ENCODE assay signal across 1 cellular context in the genomic region with DNA sequence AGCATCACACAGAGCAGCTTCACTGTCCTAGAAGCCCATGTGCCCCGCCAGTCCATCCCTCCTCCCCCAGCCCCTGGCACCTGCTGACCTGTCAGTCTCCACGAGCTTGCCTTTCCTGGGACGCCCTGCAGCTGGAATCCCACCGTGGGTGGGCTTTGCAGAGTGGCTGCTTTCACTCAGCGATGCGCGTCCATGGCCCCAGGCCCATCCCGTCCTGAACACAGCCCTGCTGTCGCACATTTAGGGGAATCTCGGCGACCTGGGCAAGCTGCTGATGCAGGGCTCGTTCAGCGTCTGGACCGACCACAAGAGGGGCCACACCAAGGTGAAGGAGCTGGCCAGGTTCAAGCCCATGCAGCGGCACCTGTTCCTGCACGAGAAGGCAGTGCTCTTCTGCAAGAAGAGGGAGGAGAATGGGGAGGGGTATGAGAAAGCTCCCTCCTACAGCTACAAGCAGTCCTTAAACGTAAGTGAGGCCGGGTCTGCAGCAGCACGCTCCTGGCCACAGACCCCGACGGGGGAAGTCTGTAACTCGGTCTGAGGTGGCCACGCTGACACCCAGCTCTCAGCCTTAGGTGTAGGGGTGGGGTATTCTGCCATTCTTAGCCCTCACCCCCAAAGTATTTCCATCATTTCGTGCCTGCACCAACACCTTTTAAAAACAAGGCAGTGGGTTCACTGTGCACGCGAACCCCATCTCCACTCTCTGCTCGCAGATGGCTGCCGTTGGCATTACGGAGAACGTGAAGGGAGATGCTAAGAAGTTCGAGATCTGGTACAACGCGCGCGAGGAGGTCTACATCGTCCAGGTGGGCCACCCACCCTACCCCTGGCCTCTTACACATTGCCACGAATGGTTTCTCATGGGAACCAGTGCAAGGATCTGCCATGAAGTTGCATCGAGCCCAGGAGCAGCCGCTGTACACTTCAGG.
TF ChIP-seq lines count a peak whose summit lies in the region.

No MANE protein-coding gene starts in this region.

TF ChIP-seq in WTC11, 78 proteins besides CTCF, POLR2A, EP300 and RAD21 (continued from another document):
- TF ChIP-seq, protein P1, sequence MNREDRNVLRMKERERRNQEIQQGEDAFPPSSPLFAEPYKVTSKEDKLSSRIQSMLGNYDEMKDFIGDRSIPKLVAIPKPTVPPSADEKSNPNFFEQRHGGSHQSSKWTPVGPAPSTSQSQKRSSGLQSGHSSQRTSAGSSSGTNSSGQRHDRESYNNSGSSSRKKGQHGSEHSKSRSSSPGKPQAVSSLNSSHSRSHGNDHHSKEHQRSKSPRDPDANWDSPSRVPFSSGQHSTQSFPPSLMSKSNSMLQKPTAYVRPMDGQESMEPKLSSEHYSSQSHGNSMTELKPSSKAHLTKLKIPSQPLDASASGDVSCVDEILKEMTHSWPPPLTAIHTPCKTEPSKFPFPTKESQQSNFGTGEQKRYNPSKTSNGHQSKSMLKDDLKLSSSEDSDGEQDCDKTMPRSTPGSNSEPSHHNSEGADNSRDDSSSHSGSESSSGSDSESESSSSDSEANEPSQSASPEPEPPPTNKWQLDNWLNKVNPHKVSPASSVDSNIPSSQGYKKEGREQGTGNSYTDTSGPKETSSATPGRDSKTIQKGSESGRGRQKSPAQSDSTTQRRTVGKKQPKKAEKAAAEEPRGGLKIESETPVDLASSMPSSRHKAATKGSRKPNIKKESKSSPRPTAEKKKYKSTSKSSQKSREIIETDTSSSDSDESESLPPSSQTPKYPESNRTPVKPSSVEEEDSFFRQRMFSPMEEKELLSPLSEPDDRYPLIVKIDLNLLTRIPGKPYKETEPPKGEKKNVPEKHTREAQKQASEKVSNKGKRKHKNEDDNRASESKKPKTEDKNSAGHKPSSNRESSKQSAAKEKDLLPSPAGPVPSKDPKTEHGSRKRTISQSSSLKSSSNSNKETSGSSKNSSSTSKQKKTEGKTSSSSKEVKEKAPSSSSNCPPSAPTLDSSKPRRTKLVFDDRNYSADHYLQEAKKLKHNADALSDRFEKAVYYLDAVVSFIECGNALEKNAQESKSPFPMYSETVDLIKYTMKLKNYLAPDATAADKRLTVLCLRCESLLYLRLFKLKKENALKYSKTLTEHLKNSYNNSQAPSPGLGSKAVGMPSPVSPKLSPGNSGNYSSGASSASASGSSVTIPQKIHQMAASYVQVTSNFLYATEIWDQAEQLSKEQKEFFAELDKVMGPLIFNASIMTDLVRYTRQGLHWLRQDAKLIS (CRISPR knock-in tag; IDR thresholded peaks at IDR 0.05; ENCODE audit: borderline replicate concordance) = no peak
- TF ChIP-seq TEAD4 (CRISPR knock-in tag; IDR thresholded peaks at IDR 0.05) (no peak), NFE2L1 (CRISPR knock-in tag; IDR thresholded peaks at IDR 0.05) (no peak), ELF4 (CRISPR knock-in tag; IDR thresholded peaks at IDR 0.05; ENCODE audit: low read depth) (no peak), JAZF1 (CRISPR knock-in tag; IDR thresholded peaks at IDR 0.05) (no peak), MXD4 (CRISPR knock-in tag; IDR thresholded peaks at IDR 0.05; ENCODE audit: borderline replicate concordance) (no peak), GRHL2 (CRISPR knock-in tag; IDR thresholded peaks at IDR 0.05; ENCODE audit: insufficient replicate concordance, severe bottlenecking) (no peak), IRF2 (CRISPR knock-in tag; IDR thresholded peaks at IDR 0.05; ENCODE audit: borderline replicate concordance, low read depth) (no peak), CREM (CRISPR knock-in tag; IDR thresholded peaks at IDR 0.05) (no peak), TCF7 (CRISPR knock-in tag; IDR thresholded peaks at IDR 0.05; ENCODE audit: low read depth) (no peak), SOX15 (CRISPR knock-in tag; IDR thresholded peaks at IDR 0.05) (no peak)
- TF ChIP-seq, protein P2, sequence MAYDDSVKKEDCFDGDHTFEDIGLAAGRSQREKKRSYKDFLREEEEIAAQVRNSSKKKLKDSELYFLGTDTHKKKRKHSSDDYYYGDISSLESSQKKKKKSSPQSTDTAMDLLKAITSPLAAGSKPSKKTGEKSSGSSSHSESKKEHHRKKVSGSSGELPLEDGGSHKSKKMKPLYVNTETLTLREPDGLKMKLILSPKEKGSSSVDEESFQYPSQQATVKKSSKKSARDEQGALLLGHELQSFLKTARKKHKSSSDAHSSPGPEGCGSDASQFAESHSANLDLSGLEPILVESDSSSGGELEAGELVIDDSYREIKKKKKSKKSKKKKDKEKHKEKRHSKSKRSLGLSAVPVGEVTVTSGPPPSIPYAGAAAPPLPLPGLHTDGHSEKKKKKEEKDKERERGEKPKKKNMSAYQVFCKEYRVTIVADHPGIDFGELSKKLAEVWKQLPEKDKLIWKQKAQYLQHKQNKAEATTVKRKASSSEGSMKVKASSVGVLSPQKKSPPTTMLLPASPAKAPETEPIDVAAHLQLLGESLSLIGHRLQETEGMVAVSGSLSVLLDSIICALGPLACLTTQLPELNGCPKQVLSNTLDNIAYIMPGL (CRISPR knock-in tag; IDR thresholded peaks at IDR 0.05) = no peak
- TF ChIP-seq, protein P3, sequence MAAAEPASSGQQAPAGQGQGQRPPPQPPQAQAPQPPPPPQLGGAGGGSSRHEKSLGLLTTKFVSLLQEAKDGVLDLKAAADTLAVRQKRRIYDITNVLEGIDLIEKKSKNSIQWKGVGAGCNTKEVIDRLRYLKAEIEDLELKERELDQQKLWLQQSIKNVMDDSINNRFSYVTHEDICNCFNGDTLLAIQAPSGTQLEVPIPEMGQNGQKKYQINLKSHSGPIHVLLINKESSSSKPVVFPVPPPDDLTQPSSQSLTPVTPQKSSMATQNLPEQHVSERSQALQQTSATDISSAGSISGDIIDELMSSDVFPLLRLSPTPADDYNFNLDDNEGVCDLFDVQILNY (CRISPR knock-in tag; IDR thresholded peaks at IDR 0.05) = no peak
- TF ChIP-seq, protein P4, sequence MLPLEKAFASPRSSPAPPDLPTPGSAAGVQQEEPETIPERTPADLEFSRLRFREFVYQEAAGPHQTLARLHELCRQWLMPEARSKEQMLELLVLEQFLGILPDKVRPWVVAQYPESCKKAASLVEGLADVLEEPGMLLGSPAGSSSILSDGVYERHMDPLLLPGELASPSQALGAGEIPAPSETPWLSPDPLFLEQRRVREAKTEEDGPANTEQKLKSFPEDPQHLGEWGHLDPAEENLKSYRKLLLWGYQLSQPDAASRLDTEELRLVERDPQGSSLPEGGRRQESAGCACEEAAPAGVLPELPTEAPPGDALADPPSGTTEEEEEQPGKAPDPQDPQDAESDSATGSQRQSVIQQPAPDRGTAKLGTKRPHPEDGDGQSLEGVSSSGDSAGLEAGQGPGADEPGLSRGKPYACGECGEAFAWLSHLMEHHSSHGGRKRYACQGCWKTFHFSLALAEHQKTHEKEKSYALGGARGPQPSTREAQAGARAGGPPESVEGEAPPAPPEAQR (CRISPR knock-in tag; IDR thresholded peaks at IDR 0.05) = no peak
- TF ChIP-seq, protein P5, sequence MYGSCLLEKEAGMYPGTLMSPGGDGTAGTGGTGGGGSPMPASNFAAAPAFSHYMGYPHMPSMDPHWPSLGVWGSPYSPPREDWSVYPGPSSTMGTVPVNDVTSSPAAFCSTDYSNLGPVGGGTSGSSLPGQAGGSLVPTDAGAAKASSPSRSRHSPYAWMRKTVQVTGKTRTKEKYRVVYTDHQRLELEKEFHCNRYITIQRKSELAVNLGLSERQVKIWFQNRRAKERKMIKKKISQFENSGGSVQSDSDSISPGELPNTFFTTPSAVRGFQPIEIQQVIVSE (CRISPR knock-in tag; IDR thresholded peaks at IDR 0.05; ENCODE audit: borderline replicate concordance) = no peak
- TF ChIP-seq, protein P6, sequence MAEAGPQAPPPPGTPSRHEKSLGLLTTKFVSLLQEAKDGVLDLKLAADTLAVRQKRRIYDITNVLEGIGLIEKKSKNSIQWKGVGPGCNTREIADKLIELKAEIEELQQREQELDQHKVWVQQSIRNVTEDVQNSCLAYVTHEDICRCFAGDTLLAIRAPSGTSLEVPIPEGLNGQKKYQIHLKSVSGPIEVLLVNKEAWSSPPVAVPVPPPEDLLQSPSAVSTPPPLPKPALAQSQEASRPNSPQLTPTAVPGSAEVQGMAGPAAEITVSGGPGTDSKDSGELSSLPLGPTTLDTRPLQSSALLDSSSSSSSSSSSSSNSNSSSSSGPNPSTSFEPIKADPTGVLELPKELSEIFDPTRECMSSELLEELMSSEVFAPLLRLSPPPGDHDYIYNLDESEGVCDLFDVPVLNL (CRISPR knock-in tag; IDR thresholded peaks at IDR 0.05; ENCODE audit: borderline replicate concordance, low read depth) = no peak
- TF ChIP-seq, protein P7, sequence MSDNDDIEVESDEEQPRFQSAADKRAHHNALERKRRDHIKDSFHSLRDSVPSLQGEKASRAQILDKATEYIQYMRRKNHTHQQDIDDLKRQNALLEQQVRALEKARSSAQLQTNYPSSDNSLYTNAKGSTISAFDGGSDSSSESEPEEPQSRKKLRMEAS (CRISPR knock-in tag; IDR thresholded peaks at IDR 0.05) = no peak
- TF ChIP-seq, protein P8, sequence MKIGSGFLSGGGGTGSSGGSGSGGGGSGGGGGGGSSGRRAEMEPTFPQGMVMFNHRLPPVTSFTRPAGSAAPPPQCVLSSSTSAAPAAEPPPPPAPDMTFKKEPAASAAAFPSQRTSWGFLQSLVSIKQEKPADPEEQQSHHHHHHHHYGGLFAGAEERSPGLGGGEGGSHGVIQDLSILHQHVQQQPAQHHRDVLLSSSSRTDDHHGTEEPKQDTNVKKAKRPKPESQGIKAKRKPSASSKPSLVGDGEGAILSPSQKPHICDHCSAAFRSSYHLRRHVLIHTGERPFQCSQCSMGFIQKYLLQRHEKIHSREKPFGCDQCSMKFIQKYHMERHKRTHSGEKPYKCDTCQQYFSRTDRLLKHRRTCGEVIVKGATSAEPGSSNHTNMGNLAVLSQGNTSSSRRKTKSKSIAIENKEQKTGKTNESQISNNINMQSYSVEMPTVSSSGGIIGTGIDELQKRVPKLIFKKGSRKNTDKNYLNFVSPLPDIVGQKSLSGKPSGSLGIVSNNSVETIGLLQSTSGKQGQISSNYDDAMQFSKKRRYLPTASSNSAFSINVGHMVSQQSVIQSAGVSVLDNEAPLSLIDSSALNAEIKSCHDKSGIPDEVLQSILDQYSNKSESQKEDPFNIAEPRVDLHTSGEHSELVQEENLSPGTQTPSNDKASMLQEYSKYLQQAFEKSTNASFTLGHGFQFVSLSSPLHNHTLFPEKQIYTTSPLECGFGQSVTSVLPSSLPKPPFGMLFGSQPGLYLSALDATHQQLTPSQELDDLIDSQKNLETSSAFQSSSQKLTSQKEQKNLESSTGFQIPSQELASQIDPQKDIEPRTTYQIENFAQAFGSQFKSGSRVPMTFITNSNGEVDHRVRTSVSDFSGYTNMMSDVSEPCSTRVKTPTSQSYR (CRISPR knock-in tag; IDR thresholded peaks at IDR 0.05) = no peak
TF ChIP-seq in WTC11: peak in this region for 0.
